Comparison of ENCODE assay signal across 11 cellular contexts in the genomic region with DNA sequence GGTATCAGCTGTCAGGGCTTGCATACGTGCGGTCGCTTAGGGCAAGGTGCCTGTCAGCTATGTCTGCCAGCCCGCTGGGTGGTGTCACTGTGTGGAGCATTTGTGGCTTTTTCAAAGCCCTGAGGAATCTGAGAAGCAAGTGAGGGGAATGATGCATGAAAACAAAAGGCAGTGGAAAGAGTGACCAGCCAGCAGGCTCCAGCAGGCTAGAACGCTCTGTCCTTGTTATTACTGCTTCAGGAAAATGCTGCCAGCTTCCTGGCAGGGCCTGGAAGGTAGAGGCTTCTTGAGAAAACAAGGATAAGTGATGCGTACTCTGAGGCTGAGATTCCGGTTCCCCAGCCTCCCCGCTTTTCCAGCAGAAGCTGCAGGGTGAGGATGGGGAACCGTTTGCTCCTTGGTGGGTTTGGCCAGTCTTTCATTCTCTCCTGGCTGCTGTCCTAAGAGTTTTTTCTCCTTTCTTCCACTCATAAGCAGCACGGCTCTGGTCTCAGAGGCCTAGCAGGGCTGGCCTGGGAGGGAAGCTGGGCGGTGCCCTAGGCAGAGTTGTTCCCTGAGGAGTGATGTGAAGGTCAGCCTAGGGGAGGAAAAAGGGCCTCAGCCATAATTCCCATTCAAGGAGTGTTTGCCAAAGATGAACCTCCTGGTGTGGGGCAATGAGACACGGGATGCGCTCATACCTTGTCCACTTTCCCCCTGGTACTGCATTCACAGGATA. TPM values are rescaled to one million over a fixed set of nuclear protein-coding genes. Genes with fewer than 3 reads are reported as not detected.
DNase-seq lines count a peak whose midpoint lies in the region; ATAC-seq and TF ChIP-seq lines count a peak whose summit lies in the region.
"Had no signal": no experiment of that assay in that cellular context is flagged by ENCODE, and none has a peak within 500 bp of the region (broad histone marks: within the 10 kb centered on the region; RNA-seq: fewer than 3 reads in every experiment).

No MANE protein-coding gene starts in this region.

- CTCF ChIA-PET in activated CD8-positive, alpha-beta memory T cell treated with anti-CD3 and anti-CD28 coated beads, Interleukin-2, amount 10 ng/mL, durations not matched to agents 7 days and 5 days (lab: Charles Lee), result interaction anchor here (0.5 kb wide), 1 partner anchor 165 kb away, joined by 3 read pairs; no protein-coding TSS in a partner anchor

- H3K27me3 ChIP-seq in parathyroid adenoma (ENCODE audit: control insufficient read depth, insufficient read depth, low read length), result no peaks in the 10 kb centered on the region
- H3K27me3 ChIP-seq: foreskin keratinocyte had no signal

- no peak for ATAC-seq in activated CD8-positive, alpha-beta memory T cell treated with anti-CD3 and anti-CD28 coated beads, Interleukin-2, amount 10 ng/mL, durations not matched to agents 7 days and 5 days
- no peak for ATAC-seq in GM18873 (IDR thresholded peaks at IDR 0.05; ENCODE audit: low FRiP score, unreplicated experiment)
- ATAC-seq: foreskin keratinocyte had no signal

- H3K27me3 Mint-ChIP-seq in activated CD8-positive, alpha-beta memory T cell treated with anti-CD3 and anti-CD28 coated beads, Interleukin-2, amount 10 ng/mL, durations not matched to agents 7 days and 5 days, result no peaks in the 10 kb centered on the region
- H3K27me3 Mint-ChIP-seq: B cell had no signal

- no peak overlapping the region for H3K27ac ChIP-seq in parathyroid adenoma
- H3K27ac ChIP-seq: foreskin keratinocyte had no signal

- TF ChIP-seq CTCF in fibroblast of the aortic adventitia (IDR thresholded peaks at IDR 0.05; ENCODE audit: insufficient read depth, low read length), result no peak
- no peak for TF ChIP-seq CTCF in parathyroid adenoma (IDR thresholded peaks at IDR 0.05)

- H3K9me3 ChIP-seq in parathyroid adenoma (ENCODE audit: control insufficient read depth, low read length), result no peaks in the 10 kb centered on the region

- H3K4me3 Mint-ChIP-seq in activated CD8-positive, alpha-beta memory T cell treated with anti-CD3 and anti-CD28 coated beads, Interleukin-2, amount 10 ng/mL, durations not matched to agents 7 days and 5 days, result no peak overlapping the region
- H3K4me3 Mint-ChIP-seq: B cell, HFFc6 had no signal

- peak overlapping the region; percentile 15 for H3K4me3 ChIP-seq in fibroblast of the aortic adventitia (ENCODE audit: low read depth, low read length)
- H3K4me3 ChIP-seq in parathyroid adenoma (ENCODE audit: low read depth, low read length), result no peak overlapping the region

- DNase-seq in Ammon's horn (ENCODE audit: low spot score) (peak; percentile 62), SW480 (ENCODE audit: low spot score) (peak; percentile 92), fibroblast of the aortic adventitia (ENCODE audit: low read depth) (peak; percentile 82), AG08396 (ENCODE audit: low spot score) (no peak), COLO829 (ENCODE audit: low spot score) (no peak)
- no peak for DNase-seq in activated CD8-positive, alpha-beta memory T cell treated with anti-CD3 and anti-CD28 coated beads, Interleukin-2, amount 10 ng/mL, durations not matched to agents 7 days and 5 days
- DNase-seq: HFFc6 had no signal

- no peaks in the 10 kb centered on the region for H3K4me1 ChIP-seq in parathyroid adenoma
- H3K4me1 ChIP-seq: foreskin keratinocyte had no signal

- no peaks in the 10 kb centered on the region for H3K36me3 ChIP-seq in parathyroid adenoma (ENCODE audit: control insufficient read depth, insufficient read depth, low read length)

- no peak overlapping the region for H3K27ac Mint-ChIP-seq in activated CD8-positive, alpha-beta memory T cell treated with anti-CD3 and anti-CD28 coated beads, Interleukin-2, amount 10 ng/mL, durations not matched to agents 7 days and 5 days
- H3K27ac Mint-ChIP-seq: B cell, HFFc6 had no signal

- peaks cover 3% of the 10 kb centered on the region for H3K36me3 Mint-ChIP-seq in activated CD8-positive, alpha-beta memory T cell treated with anti-CD3 and anti-CD28 coated beads, Interleukin-2, amount 10 ng/mL, durations not matched to agents 7 days and 5 days

- no peaks in the 10 kb centered on the region for H3K4me1 Mint-ChIP-seq in activated CD8-positive, alpha-beta memory T cell treated with anti-CD3 and anti-CD28 coated beads, Interleukin-2, amount 10 ng/mL, durations not matched to agents 7 days and 5 days
- H3K4me1 Mint-ChIP-seq: B cell had no signal

- H2AFZ ChIP-seq in parathyroid adenoma, result peak overlapping the region; percentile 5

- H3K9me3 Mint-ChIP-seq in activated CD8-positive, alpha-beta memory T cell treated with anti-CD3 and anti-CD28 coated beads, Interleukin-2, amount 10 ng/mL, durations not matched to agents 7 days and 5 days (ENCODE audit: low read depth), result peaks cover 9% of the 10 kb centered on the region
- H3K9me3 Mint-ChIP-seq: HFFc6 had no signal

- no peaks in the 10 kb centered on the region for H3K79me2 ChIP-seq in parathyroid adenoma

- no peak overlapping the region for H3K9ac ChIP-seq in parathyroid adenoma

- no peak overlapping the region for H3K4me2 ChIP-seq in parathyroid adenoma (ENCODE audit: low read length)

RNA-seq across cellular contexts. Expression of a gene that starts 42.8 kb away (rescaled TPM):
- 41.5 and 71.9 TPM in 2 replicates for total RNA-seq in fibroblast of the aortic adventitia (ENCODE audit: low replicate concordance)
- total RNA-seq in activated CD8-positive, alpha-beta memory T cell treated with anti-CD3 and anti-CD28 coated beads, Interleukin-2, amount 10 ng/mL, durations not matched to agents 7 days and 5 days, result 10 to 100 TPM; 35.5 to 41.4 TPM

Comparison
In these comparisons a context has a peak if more than half of its experiments do, and no peak if none do; other contexts are left out.
1. DNase-seq: peak in Ammon's horn (single experiment), SW480 (single experiment) and fibroblast of the aortic adventitia (single experiment); none in activated CD8-positive, alpha-beta memory T cell treated with anti-CD3 and anti-CD28 coated beads, Interleukin-2, amount 10 ng/mL, durations not matched to agents 7 days and 5 days (single experiment), AG08396 (single experiment) and COLO829 (single experiment).